ENCODE assay signal across 9 cellular contexts in genomic region chr14:23468704-23469126, GRCh38. TPM values are rescaled to one million over a fixed set of nuclear protein-coding genes. Genes with fewer than 3 reads are reported as not detected.
DNase-seq lines count a peak whose midpoint lies in the region; ATAC-seq and TF ChIP-seq lines count a peak whose summit lies in the region.
"Had no signal": no experiment of that assay in that cellular context is flagged by ENCODE, and none has a peak within 500 bp of the region (broad histone marks: within the 10 kb centered on the region; RNA-seq: fewer than 3 reads in every experiment).

No MANE protein-coding gene starts in this region.

- H3K4me1 Mint-ChIP-seq in endodermal cell: peaks cover 6% of the 10 kb centered on the region

- no peaks in the 10 kb centered on the region for H3K9me3 Mint-ChIP-seq in endodermal cell

- H3K4me1 ChIP-seq in BLaER1 treated with 17β-estradiol and CSF1 and Interleukin-3, amounts not matched to agents 10 nM and 100 nM: peaks cover 7 to 21% (median 11%) of the 10 kb centered on the region in 10 experiments
- H3K4me1 ChIP-seq in Karpas-422 (ENCODE audit: low read length) (peaks cover 11% of the 10 kb centered on the region), endodermal cell (ENCODE audit: control insufficient read depth, insufficient read depth, low read length) (no peaks in the 10 kb centered on the region)

- no peak overlapping the region for H3K27ac Mint-ChIP-seq in endodermal cell

- H3K9ac ChIP-seq in BLaER1 treated with 17β-estradiol and CSF1 and Interleukin-3, amounts not matched to agents 10 nM and 100 nM: 0 out of 22 replicates have a peak overlapping the region, but pooled peaks of 1 of the 11 experiments have one; percentile 39
- no peak overlapping the region for H3K9ac ChIP-seq in Karpas-422 (ENCODE audit: low read length)
- no peak overlapping the region for H3K9ac ChIP-seq in endodermal cell (ENCODE audit: extremely low read depth, low read length, poor library complexity, severe bottlenecking)
- H3K9ac ChIP-seq in neural cell (ENCODE audit: low read length): peak overlapping the region; percentile 48

- H3K4me3 ChIP-seq in BLaER1 treated with 17β-estradiol and CSF1 and Interleukin-3, amounts not matched to agents 10 nM and 100 nM: peak overlapping the region; percentile 76 to 93 (median 88)
- H3K4me3 ChIP-seq in Karpas-422 (ENCODE audit: low read length): peak overlapping the region; percentile 23; the same call in 1 of the 2 replicates
- H3K4me3 ChIP-seq in endodermal cell (ENCODE audit: low read length): peak overlapping the region; percentile 48
- peak overlapping the region; percentile 45 for H3K4me3 ChIP-seq in neural cell (ENCODE audit: low read length)

- no peak for TF ChIP-seq RAD21 in neural cell (conservative IDR thresholded peaks at IDR 0.05)

- H3K9me3 ChIP-seq in BLaER1 treated with 17β-estradiol and CSF1 and Interleukin-3, amounts not matched to agents 10 nM and 100 nM (replicated peaks in 1 of 11): peaks cover 5 to 10% (median 8%) of the 10 kb centered on the region in 11 experiments; a peak in 17 of 22 replicates
- H3K9me3 ChIP-seq in Karpas-422 (ENCODE audit: low read length): no peaks in the 10 kb centered on the region
- H3K9me3 ChIP-seq in endodermal cell (ENCODE audit: control insufficient read depth, low read length): no peaks in the 10 kb centered on the region
- no peaks in the 10 kb centered on the region for H3K9me3 ChIP-seq in neural cell (ENCODE audit: low read length)

- H3K4me2 ChIP-seq in BLaER1 treated with 17β-estradiol and CSF1 and Interleukin-3, amounts not matched to agents 10 nM and 100 nM: peak overlapping the region in 5 of 11 experiments; percentile 8 to 39 (median 19); a peak in 9 of 22 replicates
- H3K4me2 ChIP-seq in Karpas-422 (ENCODE audit: low read depth, low read length, poor library complexity, severe bottlenecking) (no peak overlapping the region), neural cell (ENCODE audit: low read length) (no peak overlapping the region)

- H3K36me3 ChIP-seq in BLaER1 treated with 17β-estradiol and CSF1 and Interleukin-3, amounts not matched to agents 10 nM and 100 nM: peaks cover 31 to 36% (median 33%) of the 10 kb centered on the region in 11 experiments
- H3K36me3 ChIP-seq in Karpas-422 (ENCODE audit: insufficient read depth, low read length): peaks cover 10% of the 10 kb centered on the region; the same call in 1 of the 2 replicates
- peaks cover 30% of the 10 kb centered on the region for H3K36me3 ChIP-seq in endodermal cell (ENCODE audit: control insufficient read depth, insufficient read depth, low read length)
- no peaks in the 10 kb centered on the region for H3K36me3 ChIP-seq in neural cell (ENCODE audit: insufficient read depth, low read length)

- peak overlapping the region in 9 of 11 experiments; percentile 8 to 87 (median 78); a peak in 15 of 22 replicates for H3K27ac ChIP-seq in BLaER1 treated with 17β-estradiol and CSF1 and Interleukin-3, amounts not matched to agents 10 nM and 100 nM
- H3K27ac ChIP-seq in Karpas-422 (ENCODE audit: low read length) (no peak overlapping the region), endodermal cell (ENCODE audit: low read depth, low read length) (no peak overlapping the region), neural cell (ENCODE audit: low read length) (peak overlapping the region; percentile 82)

- peaks cover 5% of the 10 kb centered on the region for H3F3A ChIP-seq in neural cell (ENCODE audit: insufficient read depth, low read length, poor library complexity, severe bottlenecking)

- H3K79me2 ChIP-seq in Karpas-422 (ENCODE audit: low read length) (peaks cover 22% of the 10 kb centered on the region), neural cell (replicated peaks; ENCODE audit: insufficient read depth, low read length) (peaks cover 18% of the 10 kb centered on the region)

- ATAC-seq in GM21447 (IDR thresholded peaks at IDR 0.05; ENCODE audit: unreplicated experiment): no peak
- no peak for ATAC-seq in HG02588 (IDR thresholded peaks at IDR 0.05; ENCODE audit: unreplicated experiment)

- 81 to 88% methylated on average over 14 to 15 of the region's 15 CpGs for WGBS in endodermal cell (ENCODE audit: insufficient coverage in 1 of 2, insufficient read length in 1 of 2), 2 experiments

- DNase-seq in Karpas-422 (no peak), endodermal cell (no peak), germinal center (ENCODE audit: low spot score) (no peak), NCI-H2107 treated with DMSO at 0.1 percent for 48 hours (lab: John Stamatoyannopoulos, UW; ENCODE audit: unreplicated experiment) (no peak)

- peaks cover 13% of the 10 kb centered on the region for H3K36me3 Mint-ChIP-seq in endodermal cell (ENCODE audit: low read depth)

- TF ChIP-seq EP300 in neural cell (conservative IDR thresholded peaks at IDR 0.05; ENCODE audit: poor library complexity, severe bottlenecking): no peak

- H3K9me2 ChIP-seq in Karpas-422 (replicated peaks; ENCODE audit: insufficient read depth, low read length) (no peaks in the 10 kb centered on the region), neural cell (ENCODE audit: insufficient read depth, low read length) (no peaks in the 10 kb centered on the region)

- H3K27me3 ChIP-seq in BLaER1 treated with 17β-estradiol and CSF1 and Interleukin-3, amounts not matched to agents 10 nM and 100 nM: no peaks in the 10 kb centered on the region
- H3K27me3 ChIP-seq in Karpas-422 (ENCODE audit: low read length) (no peaks in the 10 kb centered on the region), endodermal cell (ENCODE audit: control insufficient read depth, insufficient read depth, low read length, poor library complexity, severe bottlenecking) (peaks cover 11% of the 10 kb centered on the region), neural cell (ENCODE audit: insufficient read depth, low read depth, low read length) (no peaks in the 10 kb centered on the region)

- peaks cover 0 to 28% (median 6%) of the 10 kb centered on the region in 11 experiments; a peak in 8 of 22 replicates for H4K20me1 ChIP-seq in BLaER1 treated with 17β-estradiol and CSF1 and Interleukin-3, amounts not matched to agents 10 nM and 100 nM
- H4K20me1 ChIP-seq in Karpas-422 (ENCODE audit: insufficient read depth, low read depth, low read length): peaks cover 3% of the 10 kb centered on the region; the same call in 1 of the 2 replicates
- no peaks in the 10 kb centered on the region for H4K20me1 ChIP-seq in neural cell (ENCODE audit: insufficient read depth)

- H2AFZ ChIP-seq in Karpas-422 (ENCODE audit: low read length) (peak overlapping the region; percentile 78), neural cell (ENCODE audit: low read depth, low read length) (peak overlapping the region; percentile 47)

- no peak for TF ChIP-seq CTCF in endodermal cell (conservative IDR thresholded peaks at IDR 0.05)
- TF ChIP-seq CTCF in neural cell (IDR thresholded peaks at IDR 0.05; ENCODE audit: poor library complexity, severe bottlenecking): no peak

- peaks cover 20% of the 10 kb centered on the region for H3K27me3 Mint-ChIP-seq in endodermal cell (ENCODE audit: insufficient read depth)

- H3K4me3 Mint-ChIP-seq in endodermal cell: no peak overlapping the region

TF ChIP-seq in neural cell, 6 proteins besides CTCF, POLR2A, EP300 and RAD21:
- TF ChIP-seq POLR2AphosphoS5 (IDR thresholded peaks at IDR 0.05): no peak
- TF ChIP-seq REST (IDR thresholded peaks at IDR 0.05; ENCODE audit: borderline replicate concordance): no peak
- TF ChIP-seq EZH2 (IDR thresholded peaks at IDR 0.05; ENCODE audit: borderline replicate concordance, insufficient read depth, low read length, poor library complexity, severe bottlenecking): no peak
- TF ChIP-seq SMC3 (conservative IDR thresholded peaks at IDR 0.05; ENCODE audit: poor library complexity): no peak
- TF ChIP-seq TAF1 (IDR thresholded peaks at IDR 0.05; ENCODE audit: low read depth): no peak
- no peak for TF ChIP-seq MXI1 (conservative IDR thresholded peaks at IDR 0.05; ENCODE audit: poor library complexity, severe bottlenecking)

RNA-seq across cellular contexts. Expression of gene NGDN, which starts 0.8 kb away (rescaled TPM):
- total RNA-seq in Karpas-422 (2014; rRNA removed; shearing (Covaris generic); ENCODE audit: low replicate concordance): 77.5 and 82.2 TPM in 2 replicates
- total RNA-seq in endodermal cell: 10 to 100 TPM; 43.2 to 45.3 TPM
- polyA plus RNA-seq in endodermal cell (2013, experiment 1 of 2): 59.9 TPM
- 47.9 TPM for polyA plus RNA-seq in endodermal cell (2013, experiment 2 of 2)
- polyA plus RNA-seq in neural cell: 123 and 137 TPM in 2 replicates
- polyA minus RNA-seq in neural cell: 65.2 and 72.1 TPM in 2 replicates

RNA-seq across cellular contexts. Expression of gene MYH7, which starts 33.3 kb away (rescaled TPM):
- total RNA-seq in Karpas-422 (2014; rRNA removed; shearing (Covaris generic); ENCODE audit: low replicate concordance): not detected in 2 replicates
- total RNA-seq in endodermal cell: under 1 TPM in 1 of 2 donors, not detected in 1; 0.55 TPM
- 0.25 TPM for polyA plus RNA-seq in endodermal cell (2013, experiment 1 of 2)
- 0.21 TPM for polyA plus RNA-seq in endodermal cell (2013, experiment 2 of 2)
- polyA plus RNA-seq in neural cell: 0.08 and 0.12 TPM in 2 replicates
- polyA minus RNA-seq in neural cell: 0.49 and 0.69 TPM in 2 replicates
- total RNA-seq: glomerular endothelial cell had no signal

Comparison
In these comparisons a context has a peak if more than half of its experiments do, and no peak if none do; other contexts are left out.
1. H3K27ac ChIP-seq: peak in BLaER1 treated with 17β-estradiol and CSF1 and Interleukin-3, amounts not matched to agents 10 nM and 100 nM (9 of 11) and neural cell (single experiment); none in Karpas-422 (single experiment) and endodermal cell (single experiment).
2. H3K4me3 ChIP-seq: peak in every context shown above with its lines; median percentile 88 in BLaER1 treated with 17β-estradiol and CSF1 and Interleukin-3, amounts not matched to agents 10 nM and 100 nM; 48 in endodermal cell; 45 in neural cell; 23 in Karpas-422.